In the genomic region with DNA sequence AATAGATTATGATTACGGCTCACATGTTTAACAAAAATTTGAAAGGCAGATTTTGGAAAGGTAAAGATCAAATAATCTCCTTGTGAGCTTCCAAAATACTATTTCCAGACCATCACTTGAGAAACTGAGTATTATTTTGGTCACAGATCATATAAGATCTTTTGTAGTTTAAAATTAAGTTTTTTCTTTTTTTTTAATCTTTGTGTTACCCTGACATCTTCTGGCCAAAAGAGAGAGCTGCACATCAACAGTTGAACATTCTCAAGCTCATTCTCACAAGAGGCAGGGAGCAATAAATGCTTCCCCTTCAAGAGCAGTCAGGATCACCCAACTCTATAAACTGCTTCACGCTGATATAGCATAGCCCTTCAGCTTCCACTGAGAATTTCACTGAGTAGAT, we compare ENCODE assay signal across 8 cellular contexts. TPM values are rescaled to one million over a fixed set of nuclear protein-coding genes. Genes with fewer than 3 reads are reported as not detected.
DNase-seq lines count a peak whose midpoint lies in the region; ATAC-seq and TF ChIP-seq lines count a peak whose summit lies in the region.

No MANE protein-coding gene starts in this region.

- no peaks in the 10 kb centered on the region for H3K4me1 Mint-ChIP-seq in mesothelial cell of epicardium
- H3K4me1 Mint-ChIP-seq in activated naive CD4-positive, alpha-beta T cell treated with anti-CD3 and anti-CD28 coated beads, Interleukin-2, amount 10 ng/mL, durations not matched to agents 7 days and 5 days, result no peaks in the 10 kb centered on the region

- ATAC-seq in HG02885 (IDR thresholded peaks at IDR 0.05; ENCODE audit: poor library complexity, unreplicated experiment) (peak; percentile 47), HG02981 (IDR thresholded peaks at IDR 0.05; ENCODE audit: unreplicated experiment) (no peak)

- no peaks in the 10 kb centered on the region for H3K27me3 Mint-ChIP-seq in mesothelial cell of epicardium (ENCODE audit: low read depth)
- H3K27me3 Mint-ChIP-seq in activated naive CD4-positive, alpha-beta T cell treated with anti-CD3 and anti-CD28 coated beads, Interleukin-2, amount 10 ng/mL, durations not matched to agents 7 days and 5 days, result no peaks in the 10 kb centered on the region

- no peak overlapping the region for H3K27ac Mint-ChIP-seq in mesothelial cell of epicardium
- no peak overlapping the region for H3K27ac Mint-ChIP-seq in activated naive CD4-positive, alpha-beta T cell treated with anti-CD3 and anti-CD28 coated beads, Interleukin-2, amount 10 ng/mL, durations not matched to agents 7 days and 5 days

- CTCF ChIA-PET in activated naive CD4-positive, alpha-beta T cell treated with anti-CD3 and anti-CD28 coated beads, Interleukin-2, amount 10 ng/mL, durations not matched to agents 7 days and 5 days (lab: Charles Lee), result interaction anchor here (0.6 to 1.9 kb wide), 17 partner anchors 9 to 365 kb away, joined by 3 to 8 read pairs (median 4); partner anchors contain the start of gene TMEM192

- peak; percentile 51 for TF ChIP-seq CTCF in mesothelial cell of epicardium (IDR thresholded peaks at IDR 0.05; ENCODE audit: unreplicated experiment)

- no peak overlapping the region for H3K4me3 Mint-ChIP-seq in mesothelial cell of epicardium
- no peak overlapping the region for H3K4me3 Mint-ChIP-seq in activated naive CD4-positive, alpha-beta T cell treated with anti-CD3 and anti-CD28 coated beads, Interleukin-2, amount 10 ng/mL, durations not matched to agents 7 days and 5 days

- DNase-seq in DMS79 treated with DMSO at 0.1 percent for 48 hours (lab: John Stamatoyannopoulos, UW) (peak; percentile 2), DMS79 (lab: John Stamatoyannopoulos, UW) (no peak), astrocyte of the hippocampus (ENCODE audit: low read depth, low spot score) (peak; percentile 46), mesothelial cell of epicardium (ENCODE audit: low spot score in 2 of 2, unreplicated experiment in 2 of 2) (no peak)
- DNase-seq in NK-92 treated with Interleukin-12 subunit alpha and Interleukin-12 subunit beta, amount 100 ng/mL, for 24 hours (lab: John Stamatoyannopoulos, UW), result no peak
- DNase-seq in activated naive CD4-positive, alpha-beta T cell treated with anti-CD3 and anti-CD28 coated beads, Interleukin-2, amount 10 ng/mL, durations not matched to agents 7 days and 5 days, result no peak

- peaks cover 15% of the 10 kb centered on the region for H3K36me3 Mint-ChIP-seq in mesothelial cell of epicardium
- H3K36me3 Mint-ChIP-seq in activated naive CD4-positive, alpha-beta T cell treated with anti-CD3 and anti-CD28 coated beads, Interleukin-2, amount 10 ng/mL, durations not matched to agents 7 days and 5 days, result peaks cover 13% of the 10 kb centered on the region

- no peaks in the 10 kb centered on the region for H3K9me3 Mint-ChIP-seq in mesothelial cell of epicardium
- H3K9me3 Mint-ChIP-seq in activated naive CD4-positive, alpha-beta T cell treated with anti-CD3 and anti-CD28 coated beads, Interleukin-2, amount 10 ng/mL, durations not matched to agents 7 days and 5 days, result no peaks in the 10 kb centered on the region

RNA-seq across cellular contexts. Expression of gene TMEM192, which starts 15.9 kb away (rescaled TPM):
- 12.2 to 15.4 TPM (median 13.9 TPM) in 3 replicates for total RNA-seq in mesothelial cell of epicardium

RNA-seq across cellular contexts. Expression of gene TRIM75, which starts 43.1 kb away (rescaled TPM):
- not detected in 3 replicates for total RNA-seq in mesothelial cell of epicardium

Comparison
In these comparisons a context has a peak if more than half of its experiments do, and no peak if none do; other contexts are left out.
1. DNase-seq: peak in DMS79 treated with DMSO at 0.1 percent for 48 hours (single experiment) and astrocyte of the hippocampus (single experiment); none in DMS79 (single experiment), mesothelial cell of epicardium (0 of 2), NK-92 treated with Interleukin-12 subunit alpha and Interleukin-12 subunit beta, amount 100 ng/mL, for 24 hours (single experiment) and activated naive CD4-positive, alpha-beta T cell treated with anti-CD3 and anti-CD28 coated beads, Interleukin-2, amount 10 ng/mL, durations not matched to agents 7 days and 5 days (single experiment).